ENCODE assay signal across 11 cellular contexts in the genomic region with DNA sequence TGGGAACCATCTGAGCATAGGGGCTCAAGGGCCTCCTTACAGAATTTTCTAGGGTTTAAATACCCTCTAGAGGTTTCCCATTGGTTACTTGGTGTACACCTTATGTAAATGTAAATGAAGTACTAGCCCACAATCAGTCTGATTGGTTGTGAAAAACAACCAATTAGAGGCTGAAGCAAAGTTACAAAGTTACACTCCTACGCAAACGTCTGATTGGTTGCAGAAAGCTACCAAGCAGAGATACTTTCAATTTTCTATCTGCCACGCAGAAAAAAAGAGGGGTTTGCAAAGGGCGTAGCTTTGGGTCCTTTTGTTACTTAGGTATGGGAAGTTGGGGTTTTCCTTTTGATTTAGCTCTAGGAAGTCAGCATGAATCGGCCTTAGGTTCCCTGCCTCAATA. TPM values are rescaled to one million over a fixed set of nuclear protein-coding genes. Genes with fewer than 3 reads are reported as not detected.
DNase-seq lines count a peak whose midpoint lies in the region; ATAC-seq and FAIRE-seq lines count a peak whose summit lies in the region.
"Had no signal": no experiment of that assay in that cellular context is flagged by ENCODE, and none has a peak within 500 bp of the region (broad histone marks: within the 10 kb centered on the region; RNA-seq: fewer than 3 reads in every experiment).

No MANE protein-coding gene starts in this region.

- peaks cover 6% of the 10 kb centered on the region for H3K4me1 Mint-ChIP-seq in activated T-helper 17 cell treated with anti-CD3 and anti-CD28 coated beads, Interleukin-2, amount 50 U/mL, for 72 hours

- no peak overlapping the region for H3K27ac ChIP-seq in mesendoderm (ENCODE audit: low read depth, low read length)

- H2BK15ac ChIP-seq in mesendoderm (replicated peaks; ENCODE audit: low read depth): no peak overlapping the region

- H3K4me3 ChIP-seq in mesendoderm (ENCODE audit: low read length): no peak overlapping the region

- DNase-seq in CD1c-positive myeloid dendritic cell (ENCODE audit: extremely low spot score) (peak; percentile 51), GM19239 (ENCODE audit: insufficient read length, low spot score) (no peak), mesendoderm (peak; percentile 16), GM19238 (ENCODE audit: insufficient read length, low spot score) (no peak), NCI-H1092 treated with DMSO at 0.1 percent for 48 hours (lab: John Stamatoyannopoulos, UW) (no peak)
- no peak for DNase-seq in activated CD4-positive, CD25-positive, alpha-beta regulatory T cell treated with anti-CD3 and anti-CD28 coated beads, Interleukin-2, amount 50 U/mL, for 72 hours
- DNase-seq: C1 segment of cervical spinal cord, mammary epithelial cell had no signal

- H2BK5ac ChIP-seq in mesendoderm (ENCODE audit: low read length): no peak overlapping the region

- no peaks in the 10 kb centered on the region for H3K4me1 ChIP-seq in mesendoderm (ENCODE audit: control insufficient read depth, low read depth, low read length)

- WGBS in mesendoderm (ENCODE audit: extremely low coverage, insufficient coverage, low lambda C conversion rate): no CpG with 5 or more reads among the region's 5 CpGs

- no peak overlapping the region for H3K4ac ChIP-seq in mesendoderm (ENCODE audit: low read depth, low read length)

- H3K27ac Mint-ChIP-seq in activated T-helper 17 cell treated with anti-CD3 and anti-CD28 coated beads, Interleukin-2, amount 50 U/mL, for 72 hours: no peak overlapping the region
- H3K27ac Mint-ChIP-seq: stimulated activated effector memory CD8-positive, alpha-beta T cell treated with anti-CD3 and anti-CD28 coated beads, Interleukin-12 subunit alpha, Interleukin-12 subunit beta, amount 100 ng/mL, for 72 hours had no signal

- no peaks in the 10 kb centered on the region for H3K27me3 ChIP-seq in mesendoderm (ENCODE audit: insufficient read depth, low read length, poor library complexity)

- no peak overlapping the region for H4K5ac ChIP-seq in mesendoderm (ENCODE audit: low read length)

- H2AK5ac ChIP-seq in mesendoderm (ENCODE audit: low read length): no peak overlapping the region

- ATAC-seq in activated T-helper 17 cell treated with anti-CD3 and anti-CD28 coated beads, Interleukin-2, amount 50 U/mL, for 72 hours (replicated peaks): peak; percentile 22
- ATAC-seq in HG02973 (IDR thresholded peaks at IDR 0.05; ENCODE audit: unreplicated experiment): no peak
- ATAC-seq: stimulated activated effector memory CD8-positive, alpha-beta T cell treated with anti-CD3 and anti-CD28 coated beads, Interleukin-12 subunit alpha, Interleukin-12 subunit beta, amount 100 ng/mL, for 72 hours had no signal

- peak; percentile 54 for FAIRE-seq in GM19239 (lab: Jason Lieb, UNC)

- H3K9ac ChIP-seq in mesendoderm (ENCODE audit: low read length): no peak overlapping the region

- H3K4me3 Mint-ChIP-seq in activated T-helper 17 cell treated with anti-CD3 and anti-CD28 coated beads, Interleukin-2, amount 50 U/mL, for 72 hours: peak overlapping the region; percentile 93
- H3K4me3 Mint-ChIP-seq: stimulated activated effector memory CD8-positive, alpha-beta T cell treated with anti-CD3 and anti-CD28 coated beads, Interleukin-12 subunit alpha, Interleukin-12 subunit beta, amount 100 ng/mL, for 72 hours had no signal

- no peaks in the 10 kb centered on the region for H3K79me2 ChIP-seq in mesendoderm (ENCODE audit: control insufficient read depth, insufficient read depth, low read length)

- H3K18ac ChIP-seq in mesendoderm (ENCODE audit: low read length): no peak overlapping the region

- H4K8ac ChIP-seq in mesendoderm (ENCODE audit: low read depth, low read length): no peak overlapping the region

- H3K56ac ChIP-seq in mesendoderm (ENCODE audit: low read length): no peak overlapping the region

- no peaks in the 10 kb centered on the region for H3K9me3 Mint-ChIP-seq in activated T-helper 17 cell treated with anti-CD3 and anti-CD28 coated beads, Interleukin-2, amount 50 U/mL, for 72 hours
- H3K9me3 Mint-ChIP-seq: stimulated activated effector memory CD8-positive, alpha-beta T cell treated with anti-CD3 and anti-CD28 coated beads, Interleukin-12 subunit alpha, Interleukin-12 subunit beta, amount 100 ng/mL, for 72 hours had no signal

- no peak overlapping the region for H3K23ac ChIP-seq in mesendoderm (ENCODE audit: low read length)

- no peak overlapping the region for H3K4me2 ChIP-seq in mesendoderm (ENCODE audit: low read length)

- no peaks in the 10 kb centered on the region for H3K36me3 ChIP-seq in mesendoderm (ENCODE audit: control insufficient read depth, insufficient read depth, low read length)

- H3K79me1 ChIP-seq in mesendoderm (ENCODE audit: low read length): no peaks in the 10 kb centered on the region

- H3K36me3 Mint-ChIP-seq in activated T-helper 17 cell treated with anti-CD3 and anti-CD28 coated beads, Interleukin-2, amount 50 U/mL, for 72 hours (ENCODE audit: low read depth): no peaks in the 10 kb centered on the region
- H3K36me3 Mint-ChIP-seq: stimulated activated effector memory CD8-positive, alpha-beta T cell treated with anti-CD3 and anti-CD28 coated beads, Interleukin-12 subunit alpha, Interleukin-12 subunit beta, amount 100 ng/mL, for 72 hours had no signal

- no peak overlapping the region for H2BK120ac ChIP-seq in mesendoderm (ENCODE audit: low read depth, low read length)

- no peaks in the 10 kb centered on the region for H3K27me3 Mint-ChIP-seq in activated T-helper 17 cell treated with anti-CD3 and anti-CD28 coated beads, Interleukin-2, amount 50 U/mL, for 72 hours

RNA-seq across cellular contexts. Expression of a gene that starts 1.8 kb away (rescaled TPM):
- 10 to 100 TPM; 16.2 to 29.7 TPM for total RNA-seq in activated T-helper 17 cell treated with anti-CD3 and anti-CD28 coated beads, Interleukin-2, amount 50 U/mL, for 72 hours
- polyA plus RNA-seq in mesendoderm (2013, experiment 1 of 2): 9.5 TPM
- polyA plus RNA-seq in mesendoderm (2013, experiment 2 of 2): 9.5 TPM

RNA-seq across cellular contexts. Expression of a gene that starts 20.0 kb away (rescaled TPM):
- 10 to 100 TPM in 1 of 2 donors, 1 to 10 TPM in 1; 8.7 to 10.9 TPM for total RNA-seq in activated T-helper 17 cell treated with anti-CD3 and anti-CD28 coated beads, Interleukin-2, amount 50 U/mL, for 72 hours
- 3.6 TPM for polyA plus RNA-seq in mesendoderm (2013, experiment 1 of 2)
- 3.3 TPM for polyA plus RNA-seq in mesendoderm (2013, experiment 2 of 2)

RNA-seq across cellular contexts. Expression of a gene that starts 20.4 kb away (rescaled TPM):
- total RNA-seq in activated T-helper 17 cell treated with anti-CD3 and anti-CD28 coated beads, Interleukin-2, amount 50 U/mL, for 72 hours: 100 to 1,000 TPM in 1 of 2 donors, 10 to 100 TPM in 1; 61.6 to 111 TPM
- 11.0 TPM for polyA plus RNA-seq in mesendoderm (2013, experiment 1 of 2)
- 11.4 TPM for polyA plus RNA-seq in mesendoderm (2013, experiment 2 of 2)

Comparison
In these comparisons a context has a peak if more than half of its experiments do, and no peak if none do; other contexts are left out.
1. DNase-seq: peak in CD1c-positive myeloid dendritic cell (single experiment) and mesendoderm (single experiment); none in GM19239 (single experiment), GM19238 (single experiment), activated CD4-positive, CD25-positive, alpha-beta regulatory T cell treated with anti-CD3 and anti-CD28 coated beads, Interleukin-2, amount 50 U/mL, for 72 hours (single experiment) and NCI-H1092 treated with DMSO at 0.1 percent for 48 hours (single experiment).